Comparison of ENCODE assay signal across 9 cellular contexts in the genomic region with DNA sequence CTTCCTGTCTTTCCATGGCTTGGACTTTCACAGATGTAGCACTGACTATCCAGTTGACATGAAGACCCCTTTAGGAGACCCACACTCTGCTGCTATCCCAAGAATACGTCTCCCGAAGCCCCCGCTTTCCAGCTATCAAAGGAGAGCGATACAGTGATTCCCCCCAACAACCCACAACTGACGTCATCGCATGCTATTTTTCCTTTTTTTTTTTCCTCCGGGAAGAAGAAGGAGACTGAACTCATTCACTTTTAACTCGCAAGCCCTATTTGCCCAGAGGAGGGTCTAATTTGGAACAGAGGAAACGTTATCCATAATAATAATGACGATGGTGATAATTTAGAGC. TPM values are rescaled to one million over a fixed set of nuclear protein-coding genes. Genes with fewer than 3 reads are reported as not detected.
DNase-seq lines count a peak whose midpoint lies in the region; ATAC-seq and TF ChIP-seq lines count a peak whose summit lies in the region.
"Had no signal": no experiment of that assay in that cellular context is flagged by ENCODE, and none has a peak within 500 bp of the region (broad histone marks: within the 10 kb centered on the region; RNA-seq: fewer than 3 reads in every experiment).

No MANE protein-coding gene starts in this region.

- H3K27ac ChIP-seq in AG04450 (ENCODE audit: low read depth, low read length) = peak overlapping the region; percentile 95
- no peak overlapping the region for H3K27ac ChIP-seq in PC-9

- peak overlapping the region; percentile 72 for H2AFZ ChIP-seq in PC-9
- H2AFZ ChIP-seq in neuron (ENCODE audit: low read depth, low read length) = peak overlapping the region; percentile 75

- H4K20me1 ChIP-seq in PC-9 (ENCODE audit: insufficient read depth) = no peaks in the 10 kb centered on the region

- intact Hi-C loops in PC-9 (cut with micrococcal nuclease; ENCODE audit: unreplicated experiment) = loop anchor here (2.0 to 10.0 kb wide), 4 partner anchors 59 to 483 kb away; no protein-coding TSS in a partner anchor

- peak overlapping the region; percentile 88 for H3K4me2 ChIP-seq in PC-9

- H3K4me3 ChIP-seq in AG04450 (ENCODE audit: low read depth, low read length) = peak overlapping the region; percentile 89
- peak overlapping the region; percentile 63; the same call in 1 of the 2 replicates for H3K4me3 ChIP-seq in PC-9
- H3K4me3 ChIP-seq in fibroblast of mammary gland (ENCODE audit: control insufficient read depth, low read depth, low read length) = peak overlapping the region; percentile 81
- peak overlapping the region; percentile 59 for H3K4me3 ChIP-seq in neuron (ENCODE audit: low read length)

- H3K9me2 ChIP-seq in PC-9 (ENCODE audit: insufficient read depth) = no peaks in the 10 kb centered on the region

- TF ChIP-seq CTCF in AG04450 (IDR thresholded peaks at IDR 0.05; ENCODE audit: low read depth, low read length) (no peak), PC-9 (conservative IDR thresholded peaks at IDR 0.05) (no peak), fibroblast of mammary gland (conservative IDR thresholded peaks at IDR 0.05; ENCODE audit: control insufficient read depth, insufficient read depth, low read depth, low read length) (no peak)

- H3K27me3 ChIP-seq in AG04450 (ENCODE audit: control insufficient read depth, insufficient read depth, low read length) (no peaks in the 10 kb centered on the region), PC-9 (ENCODE audit: insufficient read depth, low read depth) (no peaks in the 10 kb centered on the region), neuron (ENCODE audit: insufficient read depth, low read length) (no peaks in the 10 kb centered on the region)

- H3K9me3 ChIP-seq in AG04450 (ENCODE audit: control insufficient read depth, insufficient read depth, low read length) (no peaks in the 10 kb centered on the region), PC-9 (ENCODE audit: insufficient read depth, low read depth) (no peaks in the 10 kb centered on the region), neuron (ENCODE audit: low read length) (no peaks in the 10 kb centered on the region)

- H3K36me3 ChIP-seq in PC-9 (ENCODE audit: low read depth) = no peaks in the 10 kb centered on the region
- H3K36me3 ChIP-seq in neuron (ENCODE audit: insufficient read depth, low read length) = no peaks in the 10 kb centered on the region

- DNase-seq in AG04450 (ENCODE audit: low read depth, low spot score) (no peak), PC-9 (no peak), fibroblast of mammary gland (ENCODE audit: low read depth) (peak; percentile 71), NCI-H524 (lab: John Stamatoyannopoulos, UW) (no peak), NCI-H774 (lab: John Stamatoyannopoulos, UW) (no peak)
- no peak for DNase-seq in activated naive CD4-positive, alpha-beta T cell treated with anti-CD3 and anti-CD28 coated beads, Interleukin-2, amount 50 U/mL, for 16 hours
- DNase-seq: SHP77 had no signal

- BruUV-seq in PC-9 (replicated peaks; lab: Mats Ljungman, UMichigan) = no TSS peak

- CTCF ChIA-PET in AG04450 (lab: Charles Lee) = interaction anchor here (0.7 kb wide), 1 partner anchor 297 kb away, joined by 3 read pairs; no protein-coding TSS in a partner anchor
- CTCF ChIA-PET in PC-9 (lab: Charles Lee) = interaction anchor here (1.4 kb wide), 1 partner anchor 10 kb away, joined by 3 read pairs; no protein-coding TSS in a partner anchor

- no peaks in the 10 kb centered on the region for H3K79me2 ChIP-seq in PC-9 (ENCODE audit: low read depth)

- ATAC-seq in HG03095 (IDR thresholded peaks at IDR 0.05; ENCODE audit: unreplicated experiment) = no peak

- peaks cover 21% of the 10 kb centered on the region for H3F3A ChIP-seq in PC-9 (ENCODE audit: insufficient read depth, low read depth)

- H3K4me1 ChIP-seq in PC-9 (replicated peaks; ENCODE audit: insufficient read depth) (peaks cover 38% of the 10 kb centered on the region), neuron (ENCODE audit: insufficient read depth, low read length) (peaks cover 41% of the 10 kb centered on the region)

- POLR2A ChIA-PET in AG04450 (lab: Yijun Ruan, JAX) = interaction anchor here (0.7 to 7.2 kb wide), 9 partner anchors 38 to 566 kb away, joined by 3 to 104 read pairs (median 3); no protein-coding TSS in a partner anchor
- POLR2A ChIA-PET in PC-9 (lab: Charles Lee; ENCODE audit: unreplicated experiment) = no interaction called here

RNA-seq across cellular contexts. Expression of a gene that starts 2.1 kb away (rescaled TPM):
- 56.1 and 65.0 TPM in 2 replicates for polyA plus RNA-seq in AG04450 (2011; rRNA removed)
- polyA minus RNA-seq in AG04450 (2011; rRNA and poly(A)+ RNA removed) = 189 and 195 TPM in 2 replicates
- 3.4 and 3.9 TPM in 2 replicates for total RNA-seq in PC-9 (2021)
